ENCODE assay signal across 10 cellular contexts in the genomic region with DNA sequence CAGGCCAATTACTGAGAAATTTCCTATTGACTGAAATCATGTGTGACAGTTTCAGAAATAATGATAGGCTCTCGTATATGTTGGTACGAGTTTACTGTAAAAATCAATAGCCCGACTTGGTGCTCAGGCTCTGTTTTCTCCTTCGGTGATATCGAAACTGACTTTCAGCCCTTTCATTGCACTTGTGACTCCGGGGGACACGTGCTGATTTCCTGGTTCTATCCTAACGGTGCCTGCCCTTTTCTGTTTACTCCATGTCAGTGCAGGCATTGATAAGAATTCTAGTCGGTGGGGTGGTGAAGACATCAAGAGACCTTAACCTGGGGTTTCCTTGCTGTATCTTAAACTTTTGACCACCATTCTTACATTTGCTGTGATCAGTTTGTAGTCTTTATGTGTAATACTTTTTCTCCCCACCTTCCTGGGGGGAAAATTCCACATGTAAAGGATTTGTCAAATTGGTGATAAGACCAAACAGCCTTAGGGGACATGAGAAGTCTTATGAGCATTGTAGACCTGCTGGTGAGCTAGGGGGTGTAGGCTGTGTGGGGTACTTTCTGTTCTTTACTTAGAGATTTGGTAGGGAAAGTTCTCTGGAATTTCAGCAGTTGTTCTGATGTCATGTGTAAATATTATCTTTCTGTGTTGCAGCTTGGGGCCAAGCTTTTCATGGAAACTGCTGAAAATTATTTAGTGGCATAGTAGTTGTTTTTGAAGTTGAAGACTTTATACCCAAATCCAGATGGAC. TPM values are rescaled to one million over a fixed set of nuclear protein-coding genes. Genes with fewer than 3 reads are reported as not detected.
DNase-seq lines count a peak whose midpoint lies in the region; ATAC-seq and TF ChIP-seq lines count a peak whose summit lies in the region.
"Had no signal": no experiment of that assay in that cellular context is flagged by ENCODE, and none has a peak within 500 bp of the region (broad histone marks: within the 10 kb centered on the region; RNA-seq: fewer than 3 reads in every experiment).

No MANE protein-coding gene starts in this region.

- TF ChIP-seq POLR2A in esophagus muscularis mucosa (IDR thresholded peaks at IDR 0.05; ENCODE audit: low read depth): no peak

- H3K27ac ChIP-seq in DOHH2 (ENCODE audit: low read depth, low read length) (peak overlapping the region; percentile 67), esophagus muscularis mucosa (replicated peaks in 1 of 4) (peak overlapping the region; percentile 44 to 64 (median 53)), WERI-Rb-1 (no peak overlapping the region), left lung (peak overlapping the region in 1 of 2 donors; percentile 57), A673 (ENCODE audit: low read depth, low read length, poor library complexity, severe bottlenecking) (no peak overlapping the region)

- 70% methylated on average over 9 of the region's 9 CpGs for whole genome bisulfite sequencing in esophagus muscularis mucosa

- peak overlapping the region; percentile 65 for H3K4me2 ChIP-seq in DOHH2 (ENCODE audit: low read length)

- H3K79me2 ChIP-seq in DOHH2 (ENCODE audit: control insufficient read depth, low read length): peaks cover 100% of the 10 kb centered on the region

- peak overlapping the region; percentile 34 for H3K4me3 ChIP-seq in DOHH2 (ENCODE audit: low read length)
- peak overlapping the region in 2 of 4 donors; percentile 2 to 15 for H3K4me3 ChIP-seq in esophagus muscularis mucosa
- no peak overlapping the region for H3K4me3 ChIP-seq in WERI-Rb-1 (ENCODE audit: low read depth, low read length)
- H3K4me3 ChIP-seq in left lung: no peak overlapping the region
- H3K4me3 ChIP-seq in A673 (ENCODE audit: low read depth, low read length, poor library complexity, severe bottlenecking): no peak overlapping the region

- peaks cover 97% of the 10 kb centered on the region for H3K36me3 ChIP-seq in DOHH2 (ENCODE audit: control insufficient read depth, low read length)
- no peaks in the 10 kb centered on the region for H3K36me3 ChIP-seq in esophagus muscularis mucosa
- H3K36me3 ChIP-seq in WERI-Rb-1: no peaks in the 10 kb centered on the region
- H3K36me3 ChIP-seq in left lung: peaks cover 0 to 6% of the 10 kb centered on the region in 2 donors
- no peaks in the 10 kb centered on the region for H3K36me3 ChIP-seq in A673 (ENCODE audit: insufficient read depth, low read length, poor library complexity, severe bottlenecking)

- H4K20me1 ChIP-seq in DOHH2 (ENCODE audit: control insufficient read depth, insufficient read depth, low read depth, low read length): peaks cover 72% of the 10 kb centered on the region

- DNase-seq in T-cell: no peak
- no peak for DNase-seq in esophagus muscularis mucosa (ENCODE audit: extremely low spot score)
- no peak for DNase-seq in osteocyte (ENCODE audit: extremely low spot score, unreplicated experiment)
- no peak for DNase-seq in WERI-Rb-1
- no peak for DNase-seq in stimulated activated CD4-positive, alpha-beta T cell treated with anti-CD3 and anti-CD28 coated beads, Interleukin-2, amount 100 ng/mL, for 48 hours
- no peak for DNase-seq in left lung
- no peak for DNase-seq in A673 (ENCODE audit: low spot score)
- DNase-seq: NCI-H187, T-helper 9 cell had no signal

- CTCF ChIA-PET in T-cell (lab: Charles Lee) (interaction anchor here in 1 of 2 donors (0.9 to 1.7 kb wide), 2 partner anchors 21 to 177 kb away, joined by 3 to 7 read pairs; no protein-coding TSS in a partner anchor), A673 (lab: Charles Lee) (no interaction called here)

- peak overlapping the region; percentile 55 to 82 (median 76) for H3K4me3 Mint-ChIP-seq in T-cell
- H3K4me3 Mint-ChIP-seq in osteocyte (ENCODE audit: unreplicated experiment): peak overlapping the region; percentile 42

- H3K4me1 Mint-ChIP-seq in T-cell: peaks cover 86 to 89% (median 87%) of the 10 kb centered on the region in 3 donors
- H3K4me1 Mint-ChIP-seq in osteocyte (ENCODE audit: unreplicated experiment): peaks cover 65% of the 10 kb centered on the region

- no TSS peak for BruUV-seq in A673 (replicated peaks; lab: Mats Ljungman, UMichigan)

- peak overlapping the region; percentile 90 to 92 for H3K27ac Mint-ChIP-seq in T-cell
- peak overlapping the region; percentile 86 for H3K27ac Mint-ChIP-seq in osteocyte (ENCODE audit: unreplicated experiment)

- intact Hi-C loops in esophagus muscularis mucosa (cut with DNase I): no loop called here
- intact Hi-C loops in left lung (cut with DNase I): no loop called here
- intact Hi-C loops in A673 (cut with micrococcal nuclease; ENCODE audit: unreplicated experiment): no loop called here

- H3K9me3 ChIP-seq in DOHH2 (ENCODE audit: control insufficient read depth, insufficient read depth, low read length) (no peaks in the 10 kb centered on the region), esophagus muscularis mucosa (no peaks in the 10 kb centered on the region), WERI-Rb-1 (ENCODE audit: severe bottlenecking) (no peaks in the 10 kb centered on the region), left lung (no peaks in the 10 kb centered on the region), A673 (ENCODE audit: low read depth, low read length, poor library complexity, severe bottlenecking) (no peaks in the 10 kb centered on the region)

- no peaks in the 10 kb centered on the region for H3K9me2 ChIP-seq in DOHH2 (replicated peaks; ENCODE audit: control insufficient read depth, low read length)

- no peaks in the 10 kb centered on the region for H3K27me3 ChIP-seq in DOHH2 (ENCODE audit: control insufficient read depth, low read length)
- no peaks in the 10 kb centered on the region for H3K27me3 ChIP-seq in esophagus muscularis mucosa
- no peaks in the 10 kb centered on the region for H3K27me3 ChIP-seq in WERI-Rb-1 (ENCODE audit: insufficient read depth, low read depth, severe bottlenecking)
- H3K27me3 ChIP-seq in left lung: no peaks in the 10 kb centered on the region
- no peaks in the 10 kb centered on the region for H3K27me3 ChIP-seq in A673 (replicated peaks; ENCODE audit: insufficient read depth, low read depth, low read length, poor library complexity)

- H3K4me1 ChIP-seq in DOHH2 (ENCODE audit: control insufficient read depth, low read length) (peaks cover 98% of the 10 kb centered on the region), esophagus muscularis mucosa (peaks cover 44 to 59% (median 54%) of the 10 kb centered on the region in 4 donors), left lung (peaks cover 6 to 65% of the 10 kb centered on the region in 2 donors), A673 (ENCODE audit: insufficient read depth, low read length, poor library complexity, severe bottlenecking) (peaks cover 46% of the 10 kb centered on the region)

- H3K9me3 Mint-ChIP-seq in T-cell (no peaks in the 10 kb centered on the region), osteocyte (ENCODE audit: unreplicated experiment) (no peaks in the 10 kb centered on the region)

- ATAC-seq in T-cell (replicated peaks in 1 of 4) (no peak), left lung (no peak)

- H3K27me3 Mint-ChIP-seq in T-cell (no peaks in the 10 kb centered on the region), osteocyte (ENCODE audit: unreplicated experiment) (no peaks in the 10 kb centered on the region)

- POLR2A ChIA-PET in T-cell (lab: Charles Lee): interaction anchor here (0.5 to 0.7 kb wide), 2 partner anchors 8 to 36 kb away, joined by 3 read pairs; no protein-coding TSS in a partner anchor
- POLR2A ChIA-PET in A673 (lab: Charles Lee; ENCODE audit: low non-redundant PET): no interaction called here

- TF ChIP-seq CTCF in DOHH2 (IDR thresholded peaks at IDR 0.05; ENCODE audit: low read depth, low read length, poor library complexity, severe bottlenecking): no peak
- TF ChIP-seq CTCF in esophagus muscularis mucosa (IDR thresholded peaks at IDR 0.05): no peak
- TF ChIP-seq CTCF in osteocyte (IDR thresholded peaks at IDR 0.05): no peak
- TF ChIP-seq CTCF in WERI-Rb-1 (IDR thresholded peaks at IDR 0.05; ENCODE audit: low read depth, low read length): no peak
- TF ChIP-seq CTCF in left lung (IDR thresholded peaks at IDR 0.05): no peak
- no peak for TF ChIP-seq CTCF in A673 (conservative IDR thresholded peaks at IDR 0.05; ENCODE audit: low read depth, low read length)

- no peak for TF ChIP-seq EP300 in esophagus muscularis mucosa (IDR thresholded peaks at IDR 0.05)

- peaks cover 83% of the 10 kb centered on the region for H3F3A ChIP-seq in DOHH2 (ENCODE audit: control insufficient read depth, insufficient read depth)

- peaks cover 14% of the 10 kb centered on the region for H3K36me3 Mint-ChIP-seq in T-cell
- no peaks in the 10 kb centered on the region for H3K36me3 Mint-ChIP-seq in osteocyte (ENCODE audit: unreplicated experiment)

RNA-seq across cellular contexts. Expression of a gene that starts 52.7 kb away (rescaled TPM):
- 100 to 1,000 TPM in 1 of 5 donors, 10 to 100 TPM in 4; 60.7 to 115 (median 72.6) TPM for total RNA-seq in T-cell
- total RNA-seq in esophagus muscularis mucosa: 10 to 100 TPM; 10.3 to 16.3 (median 12.1) TPM
- total RNA-seq in osteocyte: 6.4 and 8.6 TPM in 2 replicates
- 10 to 100 TPM; 17.6 to 20.2 TPM for total RNA-seq in left lung
- 17.0 and 18.4 TPM in 2 replicates for total RNA-seq in A673 (2021)

Comparison
In these comparisons a context has a peak if more than half of its experiments do, and no peak if none do; other contexts are left out.
1. H3K27ac ChIP-seq: peak in DOHH2 (single experiment) and esophagus muscularis mucosa (4 of 4); none in WERI-Rb-1 (single experiment) and A673 (single experiment).